23 cellular contexts compared by ENCODE assay signal in genomic region chr2:37730037-37730813, GRCh38. TPM values are rescaled to one million over a fixed set of nuclear protein-coding genes. Genes with fewer than 3 reads are reported as not detected.
A peak's percentile ranks its signal among the peaks of the same experiment; 100 is the strongest.
DNase-seq lines count a peak whose midpoint lies in the region; ATAC-seq, FAIRE-seq and TF ChIP-seq lines count a peak whose summit lies in the region.
"Had no signal": no experiment of that assay in that cellular context is flagged by ENCODE, and none has a peak within 500 bp of the region (broad histone marks: within the 10 kb centered on the region; RNA-seq: fewer than 3 reads in every experiment).

No MANE protein-coding gene starts in this region.

- TF ChIP-seq CTCF in lower lobe of right lung (IDR thresholded peaks at IDR 0.05) = no peak

- DNase-seq in activated T-cell treated with anti-CD3 and anti-CD28 coated beads, Interleukin-2, amount 50 U/mL, for 4 hours = no peak
- DNase-seq in activated T-cell treated with anti-CD3 and anti-CD28 coated beads for 4 hours (no peak), RCC 7860 (ENCODE audit: low spot score) (peak; percentile 10), kidney glomerular epithelial cell (lab: John Stamatoyannopoulos, UW) (peak; percentile 33), lower lobe of right lung (no peak)
- DNase-seq in stimulated activated naive CD8-positive, alpha-beta T cell treated with anti-CD3 and anti-CD28 coated beads, Interleukin-15, amount 100 ng/mL, for 72 hours = no peak
- DNase-seq: CD8-positive, alpha-beta memory T cell; DMS 273 treated with DMSO at 0.1 percent for 48 hours; GF-D8; GOT3; KG1; NCI-H1436; NCI-H2029 treated with DMSO at 0.1 percent for 48 hours; NCI-H2171 treated with DMSO at 0.1 percent for 48 hours; NCI-H446 treated with DMSO at 0.1 percent for 48 hours; NCI-H82; PC-9 had no signal

- no peak overlapping the region for H3K27ac ChIP-seq in lower lobe of right lung
- H3K27ac ChIP-seq: A549, PC-9 had no signal

- no peak overlapping the region for H3K4me3 ChIP-seq in lower lobe of right lung
- H3K4me3 ChIP-seq: A549; BLaER1 treated with 17β-estradiol and CSF1 and Interleukin-3, amounts not matched to agents 10 nM and 100 nM; PC-9 had no signal

- H3K4me1 Mint-ChIP-seq in activated T-cell treated with anti-CD3 and anti-CD28 coated beads, Interleukin-2, amount 50 U/mL, for 4 hours (ENCODE audit: low read depth) = peaks cover 2% of the 10 kb centered on the region
- peaks cover 11% of the 10 kb centered on the region for H3K4me1 Mint-ChIP-seq in stimulated activated naive CD8-positive, alpha-beta T cell treated with anti-CD3 and anti-CD28 coated beads, Interleukin-15, amount 100 ng/mL, for 72 hours
- H3K4me1 Mint-ChIP-seq: CD8-positive, alpha-beta memory T cell had no signal

- no peaks in the 10 kb centered on the region for H3K9me3 Mint-ChIP-seq in activated T-cell treated with anti-CD3 and anti-CD28 coated beads, Interleukin-2, amount 50 U/mL, for 4 hours
- no peaks in the 10 kb centered on the region for H3K9me3 Mint-ChIP-seq in stimulated activated naive CD8-positive, alpha-beta T cell treated with anti-CD3 and anti-CD28 coated beads, Interleukin-15, amount 100 ng/mL, for 72 hours

- intact Hi-C loops in lower lobe of right lung (cut with DNase I) = no loop called here

- H3K4me3 Mint-ChIP-seq in activated T-cell treated with anti-CD3 and anti-CD28 coated beads, Interleukin-2, amount 50 U/mL, for 4 hours = no peak overlapping the region
- H3K4me3 Mint-ChIP-seq in stimulated activated naive CD8-positive, alpha-beta T cell treated with anti-CD3 and anti-CD28 coated beads, Interleukin-15, amount 100 ng/mL, for 72 hours = no peak overlapping the region
- H3K4me3 Mint-ChIP-seq: CD8-positive, alpha-beta memory T cell had no signal

- no peaks in the 10 kb centered on the region for H3K36me3 Mint-ChIP-seq in activated T-cell treated with anti-CD3 and anti-CD28 coated beads, Interleukin-2, amount 50 U/mL, for 4 hours (ENCODE audit: insufficient read depth)

- H3K9me3 ChIP-seq in lower lobe of right lung = no peaks in the 10 kb centered on the region
- H3K9me3 ChIP-seq: A549 had no signal

- no peaks in the 10 kb centered on the region for H3K27me3 Mint-ChIP-seq in activated T-cell treated with anti-CD3 and anti-CD28 coated beads, Interleukin-2, amount 50 U/mL, for 4 hours (ENCODE audit: low read depth)
- H3K27me3 Mint-ChIP-seq in stimulated activated naive CD8-positive, alpha-beta T cell treated with anti-CD3 and anti-CD28 coated beads, Interleukin-15, amount 100 ng/mL, for 72 hours = no peaks in the 10 kb centered on the region
- H3K27me3 Mint-ChIP-seq: CD8-positive, alpha-beta memory T cell had no signal

- H3K27ac Mint-ChIP-seq in stimulated activated naive CD8-positive, alpha-beta T cell treated with anti-CD3 and anti-CD28 coated beads, Interleukin-15, amount 100 ng/mL, for 72 hours = no peak overlapping the region
- H3K27ac Mint-ChIP-seq: CD8-positive, alpha-beta memory T cell had no signal

- peak; percentile 86 for FAIRE-seq in RCC 7860 (lab: Jason Lieb, UNC)
- FAIRE-seq: A549, GM12891, GM18507, HepG2 had no signal

- no peaks in the 10 kb centered on the region for H3K36me3 ChIP-seq in lower lobe of right lung
- H3K36me3 ChIP-seq: BLaER1 treated with 17β-estradiol and CSF1 and Interleukin-3, amounts not matched to agents 10 nM and 100 nM had no signal

- no peaks in the 10 kb centered on the region for H3K27me3 ChIP-seq in lower lobe of right lung (ENCODE audit: low read depth)
- H3K27me3 ChIP-seq: BLaER1 treated with 17β-estradiol and CSF1 and Interleukin-3, amounts not matched to agents 10 nM and 100 nM had no signal

- no peaks in the 10 kb centered on the region for H3K4me1 ChIP-seq in lower lobe of right lung

- ATAC-seq in activated T-cell treated with anti-CD3 and anti-CD28 coated beads, Interleukin-2, amount 50 U/mL, for 4 hours = peak; percentile 72 to 86
- ATAC-seq in stimulated activated naive CD8-positive, alpha-beta T cell treated with anti-CD3 and anti-CD28 coated beads, Interleukin-15, amount 100 ng/mL, for 72 hours = peak; percentile 83
- ATAC-seq in HG02938 (IDR thresholded peaks at IDR 0.05; ENCODE audit: unreplicated experiment) = no peak
- ATAC-seq in lower lobe of right lung = no peak
- ATAC-seq: A549, HepG2 had no signal

RNA-seq across cellular contexts. Expression of gene CDC42EP3, which starts 58.8 kb away (rescaled TPM):
- total RNA-seq in activated T-cell treated with anti-CD3 and anti-CD28 coated beads, Interleukin-2, amount 50 U/mL, for 4 hours = 10 to 100 TPM; 31.6 to 58.1 (median 39.4) TPM
- 73.1 TPM for total RNA-seq in lower lobe of right lung
- total RNA-seq: HepG2 had no signal

Comparison
In these comparisons a context has a peak if more than half of its experiments do, and no peak if none do; other contexts are left out.
1. ATAC-seq: peak in activated T-cell treated with anti-CD3 and anti-CD28 coated beads, Interleukin-2, amount 50 U/mL, for 4 hours (2 of 2) and stimulated activated naive CD8-positive, alpha-beta T cell treated with anti-CD3 and anti-CD28 coated beads, Interleukin-15, amount 100 ng/mL, for 72 hours (single experiment); none in HG02938 (single experiment) and lower lobe of right lung (0 of 2).
2. DNase-seq: peak in RCC 7860 (single experiment) and kidney glomerular epithelial cell (single experiment); none in activated T-cell treated with anti-CD3 and anti-CD28 coated beads, Interleukin-2, amount 50 U/mL, for 4 hours (single experiment), activated T-cell treated with anti-CD3 and anti-CD28 coated beads for 4 hours (single experiment), stimulated activated naive CD8-positive, alpha-beta T cell treated with anti-CD3 and anti-CD28 coated beads, Interleukin-15, amount 100 ng/mL, for 72 hours (0 of 2) and lower lobe of right lung (single experiment).